In the genomic region with DNA sequence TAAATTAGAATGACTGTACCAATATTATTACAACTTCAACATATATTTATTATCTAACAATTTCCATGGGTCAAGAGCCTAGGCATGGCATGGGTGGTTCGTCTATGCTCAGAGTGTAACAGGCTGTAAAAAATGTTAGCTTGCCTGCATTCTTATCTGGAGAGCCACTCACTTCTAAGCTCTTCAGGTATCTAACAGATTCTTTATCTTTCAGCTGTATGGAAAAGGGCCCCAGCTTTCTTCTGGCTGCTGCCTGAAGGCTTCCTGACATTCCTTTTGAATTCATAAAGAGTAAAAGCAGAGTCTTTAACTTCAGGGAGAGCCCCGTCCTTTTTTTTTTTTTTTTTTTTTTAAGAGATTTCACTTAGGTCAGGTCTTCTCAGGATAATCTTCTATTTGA, we compare ENCODE assay signal across 2 cellular contexts.
TF ChIP-seq lines count a peak whose summit lies in the region.

No MANE protein-coding gene starts in this region.

TF ChIP-seq in GM23338, 12 proteins besides CTCF, POLR2A, EP300 and RAD21 (continued from another document):
- TF ChIP-seq, protein P1, sequence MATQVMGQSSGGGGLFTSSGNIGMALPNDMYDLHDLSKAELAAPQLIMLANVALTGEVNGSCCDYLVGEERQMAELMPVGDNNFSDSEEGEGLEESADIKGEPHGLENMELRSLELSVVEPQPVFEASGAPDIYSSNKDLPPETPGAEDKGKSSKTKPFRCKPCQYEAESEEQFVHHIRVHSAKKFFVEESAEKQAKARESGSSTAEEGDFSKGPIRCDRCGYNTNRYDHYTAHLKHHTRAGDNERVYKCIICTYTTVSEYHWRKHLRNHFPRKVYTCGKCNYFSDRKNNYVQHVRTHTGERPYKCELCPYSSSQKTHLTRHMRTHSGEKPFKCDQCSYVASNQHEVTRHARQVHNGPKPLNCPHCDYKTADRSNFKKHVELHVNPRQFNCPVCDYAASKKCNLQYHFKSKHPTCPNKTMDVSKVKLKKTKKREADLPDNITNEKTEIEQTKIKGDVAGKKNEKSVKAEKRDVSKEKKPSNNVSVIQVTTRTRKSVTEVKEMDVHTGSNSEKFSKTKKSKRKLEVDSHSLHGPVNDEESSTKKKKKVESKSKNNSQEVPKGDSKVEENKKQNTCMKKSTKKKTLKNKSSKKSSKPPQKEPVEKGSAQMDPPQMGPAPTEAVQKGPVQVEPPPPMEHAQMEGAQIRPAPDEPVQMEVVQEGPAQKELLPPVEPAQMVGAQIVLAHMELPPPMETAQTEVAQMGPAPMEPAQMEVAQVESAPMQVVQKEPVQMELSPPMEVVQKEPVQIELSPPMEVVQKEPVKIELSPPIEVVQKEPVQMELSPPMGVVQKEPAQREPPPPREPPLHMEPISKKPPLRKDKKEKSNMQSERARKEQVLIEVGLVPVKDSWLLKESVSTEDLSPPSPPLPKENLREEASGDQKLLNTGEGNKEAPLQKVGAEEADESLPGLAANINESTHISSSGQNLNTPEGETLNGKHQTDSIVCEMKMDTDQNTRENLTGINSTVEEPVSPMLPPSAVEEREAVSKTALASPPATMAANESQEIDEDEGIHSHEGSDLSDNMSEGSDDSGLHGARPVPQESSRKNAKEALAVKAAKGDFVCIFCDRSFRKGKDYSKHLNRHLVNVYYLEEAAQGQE (IDR thresholded peaks at IDR 0.05; ENCODE audit: unreplicated experiment), result no peak
- TF ChIP-seq JUNB (IDR thresholded peaks at IDR 0.05; ENCODE audit: unreplicated experiment) (no peak), STAT1 (IDR thresholded peaks at IDR 0.05; ENCODE audit: unreplicated experiment) (no peak), ZNF462 (CRISPR knock-in tag; IDR thresholded peaks at IDR 0.05) (no peak; the same call in 1 of the 2 replicates), EZH2 (IDR thresholded peaks at IDR 0.05; ENCODE audit: low read depth, unreplicated experiment) (no peak)
- TF ChIP-seq, protein P2, sequence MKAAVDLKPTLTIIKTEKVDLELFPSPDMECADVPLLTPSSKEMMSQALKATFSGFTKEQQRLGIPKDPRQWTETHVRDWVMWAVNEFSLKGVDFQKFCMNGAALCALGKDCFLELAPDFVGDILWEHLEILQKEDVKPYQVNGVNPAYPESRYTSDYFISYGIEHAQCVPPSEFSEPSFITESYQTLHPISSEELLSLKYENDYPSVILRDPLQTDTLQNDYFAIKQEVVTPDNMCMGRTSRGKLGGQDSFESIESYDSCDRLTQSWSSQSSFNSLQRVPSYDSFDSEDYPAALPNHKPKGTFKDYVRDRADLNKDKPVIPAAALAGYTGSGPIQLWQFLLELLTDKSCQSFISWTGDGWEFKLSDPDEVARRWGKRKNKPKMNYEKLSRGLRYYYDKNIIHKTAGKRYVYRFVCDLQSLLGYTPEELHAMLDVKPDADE (IDR thresholded peaks at IDR 0.05), result no peak

TF ChIP-seq in WTC11, 78 proteins besides CTCF, POLR2A, EP300 and RAD21 (continued from another document):
- TF ChIP-seq, protein P3, sequence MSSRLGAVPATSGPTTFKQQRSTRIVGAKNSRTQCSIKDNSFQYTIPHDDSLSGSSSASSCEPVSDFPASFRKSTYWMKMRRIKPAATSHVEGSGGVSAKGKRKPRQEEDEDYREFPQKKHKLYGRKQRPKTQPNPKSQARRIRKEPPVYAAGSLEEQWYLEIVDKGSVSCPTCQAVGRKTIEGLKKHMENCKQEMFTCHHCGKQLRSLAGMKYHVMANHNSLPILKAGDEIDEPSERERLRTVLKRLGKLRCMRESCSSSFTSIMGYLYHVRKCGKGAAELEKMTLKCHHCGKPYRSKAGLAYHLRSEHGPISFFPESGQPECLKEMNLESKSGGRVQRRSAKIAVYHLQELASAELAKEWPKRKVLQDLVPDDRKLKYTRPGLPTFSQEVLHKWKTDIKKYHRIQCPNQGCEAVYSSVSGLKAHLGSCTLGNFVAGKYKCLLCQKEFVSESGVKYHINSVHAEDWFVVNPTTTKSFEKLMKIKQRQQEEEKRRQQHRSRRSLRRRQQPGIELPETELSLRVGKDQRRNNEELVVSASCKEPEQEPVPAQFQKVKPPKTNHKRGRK (CRISPR knock-in tag; IDR thresholded peaks at IDR 0.05; ENCODE audit: borderline replicate concordance), result no peak
- TF ChIP-seq FOXP1 (CRISPR knock-in tag; IDR thresholded peaks at IDR 0.05; ENCODE audit: borderline replicate concordance) (no peak), USF2 (CRISPR knock-in tag; IDR thresholded peaks at IDR 0.05) (no peak)
